ENCODE assay signal across 18 cellular contexts in genomic region chr10:117460846-117461765, GRCh38.
DNase-seq lines count a peak whose midpoint lies in the region; ATAC-seq, FAIRE-seq and TF ChIP-seq lines count a peak whose summit lies in the region.
"Had no signal": no experiment of that assay in that cellular context is flagged by ENCODE, and none has a peak within 500 bp of the region (broad histone marks: within the 10 kb centered on the region; RNA-seq: fewer than 3 reads in every experiment).

No MANE protein-coding gene starts in this region.

- peak overlapping the region; percentile 45 for H3K4me2 ChIP-seq in A549
- H3K4me2 ChIP-seq: KMS-11 had no signal

- H3K27me3 Mint-ChIP-seq in activated CD8-positive, alpha-beta T cell treated with anti-CD3 and anti-CD28 coated beads for 36 hours, result peaks cover 7% of the 10 kb centered on the region

- no peak for TF ChIP-seq RAD21 in A549 (conservative IDR thresholded peaks at IDR 0.05 in 1 of 2, IDR thresholded peaks at IDR 0.05 in 1 of 2)

- TF ChIP-seq POLR2A in A549 (IDR thresholded peaks at IDR 0.05; ENCODE audit: low read length) (no peak), esophagus squamous epithelium (IDR thresholded peaks at IDR 0.05) (no peak)

- H3K4me3 Mint-ChIP-seq in activated CD8-positive, alpha-beta T cell treated with anti-CD3 and anti-CD28 coated beads for 36 hours, result no peak overlapping the region
- H3K4me3 Mint-ChIP-seq: activated T-helper 17 cell treated with anti-CD3 and anti-CD28 coated beads, Interleukin-2, amount 50 U/mL, for 72 hours had no signal

- intact Hi-C loops in esophagus squamous epithelium (cut with DNase I) (no loop called here), sciatic nerve (cut with DNase I) (no loop called here)
- intact Hi-C loops in activated CD8-positive, alpha-beta T cell treated with anti-CD3 and anti-CD28 coated beads for 36 hours (cut with micrococcal nuclease), result no loop called here

- peaks cover 0 to 11% (median 0%) of the 10 kb centered on the region in 4 donors for H3K27me3 ChIP-seq in esophagus squamous epithelium

- DNase-seq in A549 (ENCODE audit: low read depth in 1 of 2, low spot score in 1 of 2), result no peak
- peak; percentile 24 for DNase-seq in HT1080 (ENCODE audit: low read depth)
- no peak for DNase-seq in esophagus squamous epithelium (lab: John Stamatoyannopoulos, UW)
- no peak for DNase-seq in sciatic nerve (ENCODE audit: low spot score)
- no peak for DNase-seq in GM10248 (ENCODE audit: extremely low spot score)
- no peak for DNase-seq in inferior parietal cortex (ENCODE audit: extremely low spot score)
- no peak for DNase-seq in activated CD8-positive, alpha-beta T cell treated with anti-CD3 and anti-CD28 coated beads for 36 hours
- DNase-seq: activated CD4-positive, alpha-beta T cell treated with anti-CD3 and anti-CD28 coated beads, Interleukin-2, amount 50 U/mL, for 4 hours; effector CD4-positive, alpha-beta T cell; left ventricle myocardium superior; NCI-H187; NCI-H774; SJCRH30 had no signal

- no peak for TF ChIP-seq EP300 in A549 (IDR thresholded peaks at IDR 0.05)

- peaks cover 8% of the 10 kb centered on the region; the same call in 2 of the 3 replicates for H3K9me3 ChIP-seq in A549
- peaks cover 0 to 8% (median 0%) of the 10 kb centered on the region in 3 donors for H3K9me3 ChIP-seq in esophagus squamous epithelium
- H3K9me3 ChIP-seq: SJCRH30 had no signal

- WGBS in A549 (ENCODE audit: missing lambda C conversion rate), result 74% methylated on average over 7 of the region's 7 CpGs
- 71 to 84% methylated on average over 6 of the region's 7 CpGs for WGBS in esophagus squamous epithelium, 2 donors

- peaks cover 40% of the 10 kb centered on the region for H3K4me1 ChIP-seq in A549
- peaks cover 0 to 47% (median 25%) of the 10 kb centered on the region in 3 donors for H3K4me1 ChIP-seq in esophagus squamous epithelium
- H3K4me1 ChIP-seq: SJCRH30 had no signal

- POLR2A ChIA-PET in A549 (lab: Yijun Ruan, JAX), result interaction anchor here (0.7 to 1.1 kb wide), 2 partner anchors 18 to 244 kb away, joined by 3 to 4 read pairs; no protein-coding TSS in a partner anchor
- POLR2A ChIA-PET in GM10248 (lab: Yijun Ruan, JAX), result no interaction called here
- POLR2A ChIA-PET in activated CD8-positive, alpha-beta T cell treated with anti-CD3 and anti-CD28 coated beads for 36 hours (lab: Charles Lee), result no interaction called here

- H3K4me3 ChIP-seq in A549, result no peak overlapping the region
- no peak overlapping the region for H3K4me3 ChIP-seq in esophagus squamous epithelium
- H3K4me3 ChIP-seq: SJCRH30 had no signal

- ATAC-seq in A549, result peak; percentile 10 to 20; a peak in 3 of 6 replicates
- ATAC-seq in sciatic nerve, result peak; percentile 41
- no peak for ATAC-seq in HG02678 (IDR thresholded peaks at IDR 0.05; ENCODE audit: unreplicated experiment)
- no peak for ATAC-seq in activated CD8-positive, alpha-beta T cell treated with anti-CD3 and anti-CD28 coated beads for 36 hours
- ATAC-seq: activated T-helper 17 cell treated with anti-CD3 and anti-CD28 coated beads, Interleukin-2, amount 50 U/mL, for 72 hours; left ventricle myocardium superior had no signal

- H3K36me3 ChIP-seq in esophagus squamous epithelium, result no peaks in the 10 kb centered on the region
- H3K36me3 ChIP-seq: SJCRH30 had no signal

- no peak overlapping the region for H3K27ac Mint-ChIP-seq in activated CD8-positive, alpha-beta T cell treated with anti-CD3 and anti-CD28 coated beads for 36 hours
- H3K27ac Mint-ChIP-seq: activated T-helper 17 cell treated with anti-CD3 and anti-CD28 coated beads, Interleukin-2, amount 50 U/mL, for 72 hours; nephron progenitor cell had no signal

- CTCF ChIA-PET in A549 (lab: Yijun Ruan, JAX), result interaction anchor here (0.9 to 3.7 kb wide), 7 partner anchors 9 to 782 kb away, joined by 3 to 22 read pairs (median 5); no protein-coding TSS in a partner anchor
- CTCF ChIA-PET in GM10248 (lab: Yijun Ruan, JAX), result interaction anchor here (1.3 to 1.8 kb wide), 2 partner anchors 10 to 19 kb away, joined by 3 to 10 read pairs; no protein-coding TSS in a partner anchor
- CTCF ChIA-PET in activated CD8-positive, alpha-beta T cell treated with anti-CD3 and anti-CD28 coated beads for 36 hours (lab: Charles Lee), result interaction anchor here (2.1 kb wide), 1 partner anchor 12 kb away, joined by 5 read pairs; no protein-coding TSS in a partner anchor

- TF ChIP-seq CTCF in A549 (IDR thresholded peaks at IDR 0.05) (no peak), esophagus squamous epithelium (IDR thresholded peaks at IDR 0.05) (no peak), GM10248 (IDR thresholded peaks at IDR 0.05; ENCODE audit: control extremely low read depth, extremely low read depth, low read depth, missing control alignments) (no peak)
- no peak for TF ChIP-seq CTCF in activated CD8-positive, alpha-beta T cell treated with anti-CD3 and anti-CD28 coated beads for 36 hours (IDR thresholded peaks at IDR 0.05)

- H3K9me3 Mint-ChIP-seq in activated CD8-positive, alpha-beta T cell treated with anti-CD3 and anti-CD28 coated beads for 36 hours, result no peaks in the 10 kb centered on the region
- H3K9me3 Mint-ChIP-seq: activated T-helper 17 cell treated with anti-CD3 and anti-CD28 coated beads, Interleukin-2, amount 50 U/mL, for 72 hours; nephron progenitor cell had no signal

- H3K36me3 Mint-ChIP-seq in activated CD8-positive, alpha-beta T cell treated with anti-CD3 and anti-CD28 coated beads for 36 hours (ENCODE audit: low read depth), result no peaks in the 10 kb centered on the region

- no peaks in the 10 kb centered on the region for H3K4me1 Mint-ChIP-seq in activated CD8-positive, alpha-beta T cell treated with anti-CD3 and anti-CD28 coated beads for 36 hours (ENCODE audit: low read depth)
- H3K4me1 Mint-ChIP-seq: activated T-helper 17 cell treated with anti-CD3 and anti-CD28 coated beads, Interleukin-2, amount 50 U/mL, for 72 hours had no signal

- FAIRE-seq in A549 (lab: Jason Lieb, UNC), result no peak
- FAIRE-seq: D721Med had no signal

- peak overlapping the region in 1 of 2 experiments; percentile 55; a peak in 3 of 6 replicates for H3K27ac ChIP-seq in A549
- H3K27ac ChIP-seq in esophagus squamous epithelium, result peak overlapping the region; percentile 60 to 71 (median 64)
- H3K27ac ChIP-seq: KMS-11, SJCRH30 had no signal

TF ChIP-seq in A549, 52 proteins besides CTCF, POLR2A, EP300 and RAD21:
- no peak for TF ChIP-seq CHD2 (IDR thresholded peaks at IDR 0.05; ENCODE audit: low read length, partially characterized antibody)
- no peak for TF ChIP-seq ESRRA (IDR thresholded peaks at IDR 0.05; ENCODE audit: borderline replicate concordance, low read length)

Comparison
In these comparisons a context has a peak if more than half of its experiments do, and no peak if none do; other contexts are left out.
1. ATAC-seq: peak in A549 (2 of 2) and sciatic nerve (single experiment); none in HG02678 (single experiment) and activated CD8-positive, alpha-beta T cell treated with anti-CD3 and anti-CD28 coated beads for 36 hours (single experiment).